ENCODE assay signal across 10 cellular contexts in the genomic region with DNA sequence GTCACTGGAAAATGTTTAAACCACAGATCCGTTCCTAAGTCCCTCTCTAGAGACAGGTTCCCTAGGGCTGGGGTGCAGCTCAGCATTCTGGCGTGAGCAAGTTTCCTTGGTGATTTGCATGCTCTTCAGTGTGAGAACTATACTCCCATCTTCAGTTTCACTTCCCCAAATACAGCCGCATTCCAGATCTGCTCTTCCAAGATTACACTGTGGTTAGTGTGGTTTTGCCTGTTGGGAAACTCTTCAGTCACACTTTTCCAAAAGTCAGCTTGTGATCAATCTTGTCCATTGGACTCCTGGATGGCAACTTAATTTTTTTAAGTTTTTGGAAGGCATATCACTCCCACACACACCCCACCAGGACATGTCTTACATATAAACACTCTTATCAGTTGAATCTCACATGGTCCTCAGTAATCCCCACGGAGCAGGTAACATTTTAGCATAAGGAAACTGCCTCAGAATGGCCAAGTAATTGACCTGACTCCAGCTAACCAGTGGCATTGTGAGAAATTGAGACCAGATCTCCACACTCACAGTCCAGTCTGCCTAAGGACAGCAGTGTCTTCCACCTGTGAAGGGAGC. TPM values are rescaled to one million over a fixed set of nuclear protein-coding genes. Genes with fewer than 3 reads are reported as not detected.
A peak's percentile ranks its signal among the peaks of the same experiment; 100 is the strongest.
DNase-seq lines count a peak whose midpoint lies in the region; ATAC-seq, FAIRE-seq and TF ChIP-seq lines count a peak whose summit lies in the region.
"Had no signal": no experiment of that assay in that cellular context is flagged by ENCODE, and none has a peak within 500 bp of the region (broad histone marks: within the 10 kb centered on the region; RNA-seq: fewer than 3 reads in every experiment).

No MANE protein-coding gene starts in this region.

- H3K36me3 Mint-ChIP-seq in type B pancreatic cell = peaks cover 10% of the 10 kb centered on the region

- no peak overlapping the region for H3K9ac ChIP-seq in GM12878 (ENCODE audit: control insufficient read depth, insufficient read depth, low read length)

- peak; percentile 76 to 91 for TF ChIP-seq EP300 in GM12878 (IDR thresholded peaks at IDR 0.05; ENCODE audit: borderline replicate concordance in 1 of 2, control insufficient read depth in 1 of 2, low read depth in 2 of 2, low read length in 2 of 2)

- SMC1A ChIA-PET in GM12878 (lab: Charles Lee; ENCODE audit: uncharacterized antibody, unreplicated experiment) = interaction anchor here (0.6 to 3.2 kb wide), 14 partner anchors 10 to 183 kb away, joined by 3 to 12 read pairs (median 4); partner anchors contain the start of gene PTPN23

- in situ Hi-C loops in GM12878 (cut with MboI) = no loop called here

- H3K4me1 ChIP-seq in GM12878 (ENCODE audit: control insufficient read depth, insufficient read depth, low read length) = peaks cover 22% of the 10 kb centered on the region
- H3K4me1 ChIP-seq: A549 had no signal

- H3K27ac ChIP-seq in GM12878 (ENCODE audit: control insufficient read depth, insufficient read depth) = peak overlapping the region; percentile 56
- H3K27ac ChIP-seq: A549 had no signal

- H3K27me3 Mint-ChIP-seq in type B pancreatic cell = no peaks in the 10 kb centered on the region
- H3K27me3 Mint-ChIP-seq: naive thymus-derived CD8-positive, alpha-beta T cell had no signal

- no peak overlapping the region for H3K4me3 Mint-ChIP-seq in type B pancreatic cell
- H3K4me3 Mint-ChIP-seq: naive thymus-derived CD8-positive, alpha-beta T cell had no signal

- H4K20me1 ChIP-seq in GM12878 (ENCODE audit: control insufficient read depth, insufficient read depth) = no peaks in the 10 kb centered on the region

- no peaks in the 10 kb centered on the region; the same call in 2 of the 3 replicates for H3K9me3 ChIP-seq in GM12878 (replicated peaks; ENCODE audit: control insufficient read depth, insufficient read depth, low read length)
- H3K9me3 ChIP-seq: A549 had no signal

- no peak for TF ChIP-seq CTCF in GM12878 (IDR thresholded peaks at IDR 0.05 in 2 of 3, conservative IDR thresholded peaks at IDR 0.05 in 1 of 3; ENCODE audit: control insufficient read depth in 2 of 3, extremely low read depth in 1 of 3, insufficient read depth in 1 of 3, low read depth in 3 of 3, low read length in 3 of 3)
- no peak for TF ChIP-seq CTCF in type B pancreatic cell (conservative IDR thresholded peaks at IDR 0.05)

- no peaks in the 10 kb centered on the region for H3K4me1 Mint-ChIP-seq in type B pancreatic cell (ENCODE audit: unreplicated experiment)

- TF ChIP-seq RAD21 in GM12878 (IDR thresholded peaks at IDR 0.05; ENCODE audit: insufficient read depth, low read depth, low read length) = no peak

- no peak overlapping the region for H2AFZ ChIP-seq in GM12878 (ENCODE audit: control insufficient read depth, low read depth, low read length)

- TF ChIP-seq POLR2A in GM12878 (IDR thresholded peaks at IDR 0.05; ENCODE audit: low read depth, low read length) = no peak

- H3K4me2 ChIP-seq in GM12878 (ENCODE audit: control insufficient read depth, insufficient read depth) = peak overlapping the region; percentile 74
- H3K4me2 ChIP-seq: A549 had no signal

- POLR2A ChIA-PET in GM12878 (lab: Charles Lee) = interaction anchor here (0.6 to 2.5 kb wide), 5 partner anchors 14 to 1948 kb away, joined by 3 to 16 read pairs (median 3); no protein-coding TSS in a partner anchor

- intact Hi-C loops in Right ventricle myocardium inferior (cut with DNase I) (no loop called here), cardiac septum (cut with DNase I) (no loop called here), GM12878 (cut with micrococcal nuclease; ENCODE audit: unreplicated experiment) (no loop called here), head of caudate nucleus (cut with DNase I) (no loop called here)

- no peaks in the 10 kb centered on the region for H3K9me3 Mint-ChIP-seq in type B pancreatic cell
- H3K9me3 Mint-ChIP-seq: naive thymus-derived CD8-positive, alpha-beta T cell had no signal

- ATAC-seq in Right ventricle myocardium inferior (peak; percentile 62), HG03342 (IDR thresholded peaks at IDR 0.05; ENCODE audit: unreplicated experiment) (peak; percentile 70), GM12878 (peak; percentile 92), GM18873 (IDR thresholded peaks at IDR 0.05; ENCODE audit: low FRiP score, unreplicated experiment) (no peak)
- ATAC-seq: A549; naive thymus-derived CD8-positive, alpha-beta T cell had no signal

- BruUV-seq in GM12878 (replicated peaks; lab: Mats Ljungman, UMichigan) = no TSS peak

- CTCF ChIA-PET in GM12878 (lab: Yijun Ruan, JAX) = interaction anchor here (0.6 to 1.8 kb wide), 7 partner anchors 23 to 206 kb away, joined by 3 to 10 read pairs (median 3); no protein-coding TSS in a partner anchor

- peaks cover 12 to 13% of the 10 kb centered on the region in 2 experiments for H3K36me3 ChIP-seq in GM12878 (ENCODE audit: control insufficient read depth in 2 of 2, insufficient read depth in 2 of 2, low read length in 1 of 2)

- H3K27me3 ChIP-seq in GM12878 (replicated peaks in 1 of 2; ENCODE audit: control insufficient read depth in 2 of 2, insufficient read depth in 2 of 2, low read length in 1 of 2) = no peaks in the 10 kb centered on the region

- 0 out of 2 replicates have a peak overlapping the region, but pooled peaks have one; percentile 25 for H3K4me3 ChIP-seq in GM12878
- H3K4me3 ChIP-seq: A549 had no signal

- H3K27ac Mint-ChIP-seq in type B pancreatic cell = peak overlapping the region; percentile 23

- 3% methylated on average over 4 of the region's 4 CpGs for WGBS in GM12878 (ENCODE audit: insufficient coverage, insufficient replicate concordance, low lambda C conversion rate, missing lambda C conversion rate)

- RAD21 ChIA-PET in GM12878 (lab: Charles Lee; ENCODE audit: unreplicated experiment) = interaction anchor here (0.5 to 2.2 kb wide), 8 partner anchors 32 to 419 kb away, joined by 3 to 10 read pairs (median 3); no protein-coding TSS in a partner anchor

- no peaks in the 10 kb centered on the region for H3K79me2 ChIP-seq in GM12878 (ENCODE audit: control insufficient read depth, insufficient read depth, low read length)

- peak; percentile 94 for FAIRE-seq in GM12878 (lab: Jason Lieb, UNC)
- FAIRE-seq: A549 had no signal

- no peak for DNase-seq in Right ventricle myocardium inferior (ENCODE audit: missing footprints)
- no peak for DNase-seq in cardiac septum (ENCODE audit: low spot score)
- DNase-seq in GM12878 (ENCODE audit: low read depth, low spot score) = peak; percentile 82
- DNase-seq in type B pancreatic cell (ENCODE audit: extremely low spot score, unreplicated experiment) = no peak
- DNase-seq in NCI-H2029 treated with DMSO at 0.1 percent for 48 hours (lab: John Stamatoyannopoulos, UW) = no peak
- DNase-seq in head of caudate nucleus = no peak

TF ChIP-seq in GM12878, 131 proteins besides CTCF, POLR2A, EP300 and RAD21 (continues in another document):
- TF ChIP-seq KLF5 (IDR thresholded peaks at IDR 0.05; ENCODE audit: partially characterized antibody) (peak; percentile 31), SRF (IDR thresholded peaks at IDR 0.05; ENCODE audit: low read depth in 2 of 2, low read length in 2 of 2) (no peak), SMC3 (IDR thresholded peaks at IDR 0.05; ENCODE audit: borderline replicate concordance, low read length) (no peak), RBBP5 (conservative IDR thresholded peaks at IDR 0.05) (no peak), TCF7 (IDR thresholded peaks at IDR 0.05; ENCODE audit: borderline replicate concordance) (no peak), BACH1 (IDR thresholded peaks at IDR 0.05; ENCODE audit: borderline replicate concordance) (peak; percentile 86; the same call in 1 of the 2 replicates), STAT1 (conservative IDR thresholded peaks at IDR 0.05) (no peak), IKZF2 (IDR thresholded peaks at IDR 0.05) (peak; percentile 100), NRF1 (conservative IDR thresholded peaks at IDR 0.05; ENCODE audit: low read depth, low read length) (no peak), CBFB (IDR thresholded peaks at IDR 0.05; ENCODE audit: low read depth) (peak; percentile 96), WRNIP1 (IDR thresholded peaks at IDR 0.05; ENCODE audit: borderline replicate concordance, low read depth, low read length) (no peak), ZNF384 (IDR thresholded peaks at IDR 0.05; ENCODE audit: borderline replicate concordance, low read depth, low read length) (no peak), NR2C1 (IDR thresholded peaks at IDR 0.05) (no peak), YBX1 (IDR thresholded peaks at IDR 0.05) (peak; percentile 97)

RNA-seq across cellular contexts. Expression of gene PTPN23, which starts 33.5 kb away (rescaled TPM):
- total RNA-seq in Right ventricle myocardium inferior (21.1 TPM), cardiac septum (24.0 TPM), GM12878 (2014; rRNA removed) (4.1 and 4.4 TPM in 2 replicates), GM12878 (2014; rRNA removed; fragmentation: Illumina TruSeq; extraction: Trizol) (3.7 and 4.2 TPM in 2 replicates), GM12878 (2021) (25.4 and 28.6 TPM in 2 replicates), type B pancreatic cell (ENCODE audit: low replicate concordance) (52.5 and 54.1 TPM in 2 replicates)
- 22.8 and 24.2 TPM in 2 replicates for total RNA-seq in GM12878 (2013; cell fraction: nucleolus; rRNA removed)
- 7.1 TPM for polyA plus RNA-seq in GM12878 (2011; ENCODE audit: low read depth)
- polyA plus RNA-seq in GM12878 (2011; rRNA removed) (0.46 and 0.92 TPM in 2 replicates), GM12878 (2014; fragmentation: Illumina TruSeq; extraction: Trizol) (2.0 and 4.8 TPM in 2 replicates), GM12878 (2014; fragmentation: Nextera tagmentation; extraction: Ambion mirVana) (under 1 TPM; 0.44 to 0.68 TPM), GM12878 (2014; rRNA removed) (6.9 and 11.9 TPM in 2 replicates), GM12878 (2016; fragmentation: Nextera tagmentation; extraction: Ambion mirVana) (10 to 100 TPM in 1 of 2 experiments, 1 to 10 TPM in 1; 9.8 to 10.5 TPM)
- 1.1 and 1.2 TPM in 2 replicates for polyA plus RNA-seq in GM12878 (2011; cell fraction: cytosol; rRNA removed)
- polyA plus RNA-seq in GM12878 (2011; cell fraction: nucleus; rRNA removed) = 14.9 and 23.1 TPM in 2 replicates
- polyA plus RNA-seq in GM12878 (2012) = 18.7 and 19.9 TPM in 2 replicates
- polyA minus RNA-seq in GM12878 (2011; rRNA and poly(A)+ RNA removed) = 3.5 and 9.7 TPM in 2 replicates
- polyA minus RNA-seq in GM12878 (2011; cell fraction: cytosol; rRNA and poly(A)+ RNA removed) = 5.1 and 5.3 TPM in 2 replicates
- 12.0 and 20.6 TPM in 2 replicates for polyA minus RNA-seq in GM12878 (2011; cell fraction: nucleus; rRNA and poly(A)+ RNA removed)
